8 cellular contexts compared by ENCODE assay signal in genomic region chr3:53044371-53045106, GRCh38. TPM values are rescaled to one million over a fixed set of nuclear protein-coding genes. Genes with fewer than 3 reads are reported as not detected.
DNase-seq lines count a peak whose midpoint lies in the region; FAIRE-seq and TF ChIP-seq lines count a peak whose summit lies in the region.

No MANE protein-coding gene starts in this region.

- intact Hi-C loops in Calu3 (cut with micrococcal nuclease; ENCODE audit: unreplicated experiment) = loop anchor here (5.0 kb wide), 1 partner anchor 47 kb away; no protein-coding TSS in a partner anchor

- H3K27ac ChIP-seq in GM23248 (no peak overlapping the region), urinary bladder (ENCODE audit: low read depth) (peak overlapping the region; percentile 93)

- in situ Hi-C loops in GM23248 (cut with MboI) = no loop called here

- peaks cover 32% of the 10 kb centered on the region for H3K36me3 Mint-ChIP-seq in Calu3 (ENCODE audit: insufficient read depth, unreplicated experiment)

- H3K27me3 ChIP-seq in GM23248 (replicated peaks; ENCODE audit: insufficient read depth) = peaks cover 6% of the 10 kb centered on the region
- no peaks in the 10 kb centered on the region for H3K27me3 ChIP-seq in neuron (ENCODE audit: insufficient read depth, low read length)

- H3K27ac Mint-ChIP-seq in Calu3 (ENCODE audit: unreplicated experiment) = no peak overlapping the region

- peak; percentile 30 for DNase-seq in Calu3
- peak; percentile 66 for DNase-seq in GM23248
- peak; percentile 27 to 39 for DNase-seq in NOMO-1 (lab: John Stamatoyannopoulos, UW; ENCODE audit: unreplicated experiment in 2 of 2)
- peak; percentile 1 for DNase-seq in activated gamma-delta T cell treated with anti-CD3 and anti-CD28 coated beads, Interleukin-2, amount 50 U/mL, for 16 hours (ENCODE audit: low read depth)
- peak; percentile 30 to 56 for DNase-seq in frontal cortex (ENCODE audit: low spot score in 2 of 2)
- DNase-seq in DMS79 treated with DMSO at 0.1 percent for 48 hours (lab: John Stamatoyannopoulos, UW) = no peak

- TF ChIP-seq CTCF in Calu3 (IDR thresholded peaks at IDR 0.05; ENCODE audit: unreplicated experiment) = no peak

- peak overlapping the region; percentile 88 for H3K4me3 Mint-ChIP-seq in Calu3 (ENCODE audit: low read depth, unreplicated experiment)

- H2AFZ ChIP-seq in GM23248 = peak overlapping the region; percentile 94
- peak overlapping the region; percentile 86 for H2AFZ ChIP-seq in neuron (ENCODE audit: low read depth, low read length)

- H3K4me1 Mint-ChIP-seq in Calu3 (ENCODE audit: low read depth, unreplicated experiment) = peaks cover 18% of the 10 kb centered on the region

- H3F3A ChIP-seq in GM23248 (ENCODE audit: insufficient read depth) = peaks cover 25% of the 10 kb centered on the region

- H3K9me3 ChIP-seq in GM23248 (ENCODE audit: low read depth) (no peaks in the 10 kb centered on the region), neuron (ENCODE audit: low read length) (no peaks in the 10 kb centered on the region)

- no TSS peak for BruUV-seq in Calu3 (replicated peaks; lab: Mats Ljungman, UMichigan)

- H3K4me2 ChIP-seq in GM23248 (ENCODE audit: unreplicated experiment) = peak overlapping the region; percentile 87

- H3K9me3 Mint-ChIP-seq in Calu3 (ENCODE audit: low read depth, unreplicated experiment) = no peaks in the 10 kb centered on the region

- 0 out of 2 replicates have a peak, but pooled peaks cover 3% of the 10 kb centered on the region for H4K20me1 ChIP-seq in GM23248 (ENCODE audit: insufficient read depth)

- 0 out of 2 replicates have a peak, but pooled peaks cover 4% of the 10 kb centered on the region for H3K79me2 ChIP-seq in GM23248 (ENCODE audit: insufficient read depth)

- peak overlapping the region; percentile 68 for H3K9ac ChIP-seq in GM23248

- H3K4me3 ChIP-seq in GM23248 (peak overlapping the region; percentile 78), neuron (ENCODE audit: low read length) (peak overlapping the region; percentile 87), urinary bladder (ENCODE audit: low read depth, low read length) (peak overlapping the region; percentile 98)

- peaks cover 12% of the 10 kb centered on the region for H3K4me1 ChIP-seq in GM23248 (ENCODE audit: insufficient read depth)
- H3K4me1 ChIP-seq in neuron (ENCODE audit: insufficient read depth, low read length) = peaks cover 13% of the 10 kb centered on the region
- H3K4me1 ChIP-seq in urinary bladder (ENCODE audit: insufficient read depth) = peaks cover 2% of the 10 kb centered on the region

- WGBS in GM23248 (ENCODE audit: low coverage in 1 of 2, low lambda C conversion rate in 2 of 2, missing lambda C conversion rate in 2 of 2), 2 experiments = 25 to 26% methylated on average over 32 to 33 of the region's 33 CpGs
- WGBS in urinary bladder = 16% methylated on average over 33 of the region's 33 CpGs

- CTCF ChIA-PET in Calu3 (lab: Charles Lee) = no interaction called here

- no peak for FAIRE-seq in frontal cortex (lab: Jason Lieb, UNC)

- no peaks in the 10 kb centered on the region for H3K27me3 Mint-ChIP-seq in Calu3 (ENCODE audit: unreplicated experiment)

- H3K9me2 ChIP-seq in GM23248 (ENCODE audit: insufficient read depth) = no peaks in the 10 kb centered on the region

- H3K36me3 ChIP-seq in GM23248 (ENCODE audit: low read depth) (no peaks in the 10 kb centered on the region), neuron (ENCODE audit: insufficient read depth, low read length) (no peaks in the 10 kb centered on the region), urinary bladder (ENCODE audit: insufficient read depth) (no peaks in the 10 kb centered on the region)

RNA-seq across cellular contexts. Expression of gene SFMBT1, which starts 1.3 kb away (rescaled TPM):
- total RNA-seq in Calu3 (2022) = 36.6 and 37.6 TPM in 2 replicates
- 2.6 and 3.0 TPM in 2 replicates for total RNA-seq in GM23248 (2014; rRNA removed; shearing (Covaris generic))
- 2.2 and 2.3 TPM in 2 replicates for polyA plus RNA-seq in GM23248 (2016; fragmentation: Nextera tagmentation; extraction: Ambion mirVana)
- 22.8 TPM for total RNA-seq in frontal cortex
- total RNA-seq in urinary bladder = 17.8 TPM
- polyA plus RNA-seq in urinary bladder = 5.5 TPM
